ENCODE assay signal across 2 cellular contexts in genomic region chr2:75551434-75551833, GRCh38.
A peak's percentile ranks its signal among the peaks of the same experiment; 100 is the strongest.
TF ChIP-seq lines count a peak whose summit lies in the region.

No MANE protein-coding gene starts in this region.

TF ChIP-seq in HepG2, 621 proteins besides CTCF, POLR2A, EP300 and RAD21:
- no peak for TF ChIP-seq TBX2 (CRISPR knock-in tag; IDR thresholded peaks at IDR 0.05; ENCODE audit: borderline replicate concordance)
- TF ChIP-seq ZNF768 (CRISPR knock-in tag; IDR thresholded peaks at IDR 0.05), result peak; percentile 89; the same call in 1 of the 2 replicates
- TF ChIP-seq ZMAT3 (CRISPR knock-in tag; conservative IDR thresholded peaks at IDR 0.05), result no peak
- no peak for TF ChIP-seq ZNF644 (CRISPR knock-in tag; IDR thresholded peaks at IDR 0.05; ENCODE audit: low read depth)
- no peak for TF ChIP-seq RARG (CRISPR knock-in tag; IDR thresholded peaks at IDR 0.05; ENCODE audit: low read depth)
- TF ChIP-seq RCOR2 (CRISPR knock-in tag; IDR thresholded peaks at IDR 0.05), result 0 out of 2 replicates have a peak, but pooled peaks have one; percentile 34
- no peak for TF ChIP-seq PHB2 (IDR thresholded peaks at IDR 0.05; ENCODE audit: partially characterized antibody)
- TF ChIP-seq ZMYM3 (CRISPR knock-in tag; IDR thresholded peaks at IDR 0.05), result peak; percentile 63; the same call in 1 of the 2 replicates

TF ChIP-seq in K562, 482 proteins besides CTCF, POLR2A, EP300 and RAD21:
- TF ChIP-seq ZNF778 (CRISPR knock-in tag; IDR thresholded peaks at IDR 0.05) (no peak), PYGO2 (tag; IDR thresholded peaks at IDR 0.05) (no peak), ZNF592 (IDR thresholded peaks at IDR 0.05) (no peak), TAF7 (tag; IDR thresholded peaks at IDR 0.05) (no peak), IFI16 (CRISPR knock-in tag; IDR thresholded peaks at IDR 0.05) (no peak), RBM25 (IDR thresholded peaks at IDR 0.05; ENCODE audit: low read depth, low read length, severe bottlenecking) (peak; percentile 5), ZFP36 (IDR thresholded peaks at IDR 0.05; ENCODE audit: low read depth, low read length, partially characterized antibody) (peak; percentile 16), ARID4B (CRISPR knock-in tag; IDR thresholded peaks at IDR 0.05) (no peak), ZNF740 (CRISPR knock-in tag; IDR thresholded peaks at IDR 0.05) (no peak), ZNF740 (tag; IDR thresholded peaks at IDR 0.05) (no peak)
